ENCODE assay signal across 1 cellular context in genomic region chr3:106610362-106610997, GRCh38.
TF ChIP-seq lines count a peak whose summit lies in the region.

No MANE protein-coding gene starts in this region.

TF ChIP-seq in SK-N-SH, 30 proteins besides CTCF, POLR2A, EP300 and RAD21 (continued from another document):
- TF ChIP-seq REST (IDR thresholded peaks at IDR 0.05; ENCODE audit: low read depth, low read length) = no peak
- no peak for TF ChIP-seq FOXM1 (IDR thresholded peaks at IDR 0.05; ENCODE audit: low read depth)
- no peak for TF ChIP-seq RCOR1 (IDR thresholded peaks at IDR 0.05; ENCODE audit: low read length)
- TF ChIP-seq PBX3 (IDR thresholded peaks at IDR 0.05) = peak; percentile 62
- no peak for TF ChIP-seq CHD2 (IDR thresholded peaks at IDR 0.05; ENCODE audit: low read length, partially characterized antibody)
